Comparison of ENCODE assay signal across 1 cellular context in the genomic region with DNA sequence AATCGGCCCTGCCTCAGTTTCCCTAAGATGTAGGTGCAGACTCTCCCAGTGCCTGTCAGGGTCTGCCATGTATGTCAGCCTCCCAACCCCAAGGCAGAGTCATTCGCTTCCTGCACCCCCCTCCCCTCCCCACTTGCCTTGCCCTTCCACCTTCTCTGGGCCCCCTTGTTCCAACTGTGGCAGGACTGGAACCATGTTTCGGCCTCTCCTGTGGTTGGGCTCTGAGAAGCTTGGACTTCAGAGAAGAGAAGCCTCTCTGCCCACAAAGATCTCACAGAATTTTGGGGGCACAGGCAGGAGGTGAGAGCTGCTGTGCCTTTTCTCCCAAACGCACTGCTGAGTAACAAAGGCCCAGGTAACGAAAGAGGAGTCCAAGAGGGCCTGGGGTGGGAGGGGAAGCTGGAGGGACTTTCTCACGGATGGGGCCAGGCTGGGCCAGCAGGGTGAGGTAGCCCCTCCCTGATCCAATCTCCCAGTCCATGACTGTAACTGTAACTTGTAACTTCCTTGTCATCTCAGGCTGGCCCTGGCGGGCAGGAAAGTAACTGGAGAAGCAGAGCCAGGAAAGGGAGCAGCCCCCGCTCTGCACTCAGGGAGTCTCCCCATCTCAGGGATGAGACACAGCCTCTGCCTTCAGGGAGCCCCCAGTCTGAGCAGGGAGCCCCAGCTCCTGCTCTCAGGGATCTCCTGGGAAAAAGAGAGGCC.
TF ChIP-seq lines count a peak whose summit lies in the region.

No MANE protein-coding gene starts in this region.

TF ChIP-seq in HEK293, 187 proteins besides CTCF, POLR2A, EP300 and RAD21 (continued from another document and continues in another):
- TF ChIP-seq, protein P1, sequence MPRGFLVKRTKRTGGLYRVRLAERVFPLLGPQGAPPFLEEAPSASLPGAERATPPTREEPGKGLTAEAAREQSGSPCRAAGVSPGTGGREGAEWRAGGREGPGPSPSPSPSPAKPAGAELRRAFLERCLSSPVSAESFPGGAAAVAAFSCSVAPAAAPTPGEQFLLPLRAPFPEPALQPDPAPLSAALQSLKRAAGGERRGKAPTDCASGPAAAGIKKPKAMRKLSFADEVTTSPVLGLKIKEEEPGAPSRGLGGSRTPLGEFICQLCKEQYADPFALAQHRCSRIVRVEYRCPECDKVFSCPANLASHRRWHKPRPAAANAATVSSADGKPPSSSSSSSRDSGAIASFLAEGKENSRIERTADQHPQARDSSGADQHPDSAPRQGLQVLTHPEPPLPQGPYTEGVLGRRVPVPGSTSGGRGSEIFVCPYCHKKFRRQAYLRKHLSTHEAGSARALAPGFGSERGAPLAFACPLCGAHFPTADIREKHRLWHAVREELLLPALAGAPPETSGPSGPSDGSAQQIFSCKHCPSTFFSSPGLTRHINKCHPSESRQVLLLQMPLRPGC (tag by site-specific recombination; IDR thresholded peaks at IDR 0.05): no peak
- TF ChIP-seq HOXA7 (CRISPR knock-in tag; IDR thresholded peaks at IDR 0.05; ENCODE audit: borderline replicate concordance): no peak
- TF ChIP-seq, protein P2, sequence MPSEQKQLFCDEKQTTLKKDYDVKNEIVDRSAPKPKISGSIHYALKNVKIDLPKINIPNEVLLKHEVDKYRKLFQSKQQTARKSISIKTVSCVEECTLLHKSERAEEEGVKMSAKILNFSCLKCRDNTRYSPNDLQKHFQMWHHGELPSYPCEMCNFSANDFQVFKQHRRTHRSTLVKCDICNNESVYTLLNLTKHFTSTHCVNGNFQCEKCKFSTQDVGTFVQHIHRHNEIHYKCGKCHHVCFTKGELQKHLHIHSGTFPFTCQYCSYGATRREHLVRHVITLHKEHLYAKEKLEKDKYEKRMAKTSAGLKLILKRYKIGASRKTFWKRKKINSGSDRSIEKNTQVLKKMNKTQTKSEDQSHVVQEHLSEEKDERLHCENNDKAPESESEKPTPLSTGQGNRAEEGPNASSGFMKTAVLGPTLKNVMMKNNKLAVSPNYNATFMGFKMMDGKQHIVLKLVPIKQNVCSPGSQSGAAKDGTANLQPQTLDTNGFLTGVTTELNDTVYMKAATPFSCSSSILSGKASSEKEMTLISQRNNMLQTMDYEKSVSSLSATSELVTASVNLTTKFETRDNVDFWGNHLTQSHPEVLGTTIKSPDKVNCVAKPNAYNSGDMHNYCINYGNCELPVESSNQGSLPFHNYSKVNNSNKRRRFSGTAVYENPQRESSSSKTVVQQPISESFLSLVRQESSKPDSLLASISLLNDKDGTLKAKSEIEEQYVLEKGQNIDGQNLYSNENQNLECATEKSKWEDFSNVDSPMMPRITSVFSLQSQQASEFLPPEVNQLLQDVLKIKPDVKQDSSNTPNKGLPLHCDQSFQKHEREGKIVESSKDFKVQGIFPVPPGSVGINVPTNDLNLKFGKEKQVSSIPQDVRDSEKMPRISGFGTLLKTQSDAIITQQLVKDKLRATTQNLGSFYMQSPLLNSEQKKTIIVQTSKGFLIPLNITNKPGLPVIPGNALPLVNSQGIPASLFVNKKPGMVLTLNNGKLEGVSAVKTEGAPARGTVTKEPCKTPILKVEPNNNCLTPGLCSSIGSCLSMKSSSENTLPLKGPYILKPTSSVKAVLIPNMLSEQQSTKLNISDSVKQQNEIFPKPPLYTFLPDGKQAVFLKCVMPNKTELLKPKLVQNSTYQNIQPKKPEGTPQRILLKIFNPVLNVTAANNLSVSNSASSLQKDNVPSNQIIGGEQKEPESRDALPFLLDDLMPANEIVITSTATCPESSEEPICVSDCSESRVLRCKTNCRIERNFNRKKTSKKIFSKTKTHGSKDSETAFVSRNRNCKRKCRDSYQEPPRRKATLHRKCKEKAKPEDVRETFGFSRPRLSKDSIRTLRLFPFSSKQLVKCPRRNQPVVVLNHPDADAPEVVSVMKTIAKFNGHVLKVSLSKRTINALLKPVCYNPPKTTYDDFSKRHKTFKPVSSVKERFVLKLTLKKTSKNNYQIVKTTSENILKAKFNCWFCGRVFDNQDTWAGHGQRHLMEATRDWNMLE (tag by site-specific recombination; conservative IDR thresholded peaks at IDR 0.05; ENCODE audit: low read depth): no peak
- TF ChIP-seq, protein P3, sequence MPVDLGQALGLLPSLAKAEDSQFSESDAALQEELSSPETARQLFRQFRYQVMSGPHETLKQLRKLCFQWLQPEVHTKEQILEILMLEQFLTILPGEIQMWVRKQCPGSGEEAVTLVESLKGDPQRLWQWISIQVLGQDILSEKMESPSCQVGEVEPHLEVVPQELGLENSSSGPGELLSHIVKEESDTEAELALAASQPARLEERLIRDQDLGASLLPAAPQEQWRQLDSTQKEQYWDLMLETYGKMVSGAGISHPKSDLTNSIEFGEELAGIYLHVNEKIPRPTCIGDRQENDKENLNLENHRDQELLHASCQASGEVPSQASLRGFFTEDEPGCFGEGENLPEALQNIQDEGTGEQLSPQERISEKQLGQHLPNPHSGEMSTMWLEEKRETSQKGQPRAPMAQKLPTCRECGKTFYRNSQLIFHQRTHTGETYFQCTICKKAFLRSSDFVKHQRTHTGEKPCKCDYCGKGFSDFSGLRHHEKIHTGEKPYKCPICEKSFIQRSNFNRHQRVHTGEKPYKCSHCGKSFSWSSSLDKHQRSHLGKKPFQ (tag by site-specific recombination; IDR thresholded peaks at IDR 0.05): no peak
- TF ChIP-seq ZNF2 (tag by site-specific recombination; IDR thresholded peaks at IDR 0.05): no peak
- TF ChIP-seq, protein P4, sequence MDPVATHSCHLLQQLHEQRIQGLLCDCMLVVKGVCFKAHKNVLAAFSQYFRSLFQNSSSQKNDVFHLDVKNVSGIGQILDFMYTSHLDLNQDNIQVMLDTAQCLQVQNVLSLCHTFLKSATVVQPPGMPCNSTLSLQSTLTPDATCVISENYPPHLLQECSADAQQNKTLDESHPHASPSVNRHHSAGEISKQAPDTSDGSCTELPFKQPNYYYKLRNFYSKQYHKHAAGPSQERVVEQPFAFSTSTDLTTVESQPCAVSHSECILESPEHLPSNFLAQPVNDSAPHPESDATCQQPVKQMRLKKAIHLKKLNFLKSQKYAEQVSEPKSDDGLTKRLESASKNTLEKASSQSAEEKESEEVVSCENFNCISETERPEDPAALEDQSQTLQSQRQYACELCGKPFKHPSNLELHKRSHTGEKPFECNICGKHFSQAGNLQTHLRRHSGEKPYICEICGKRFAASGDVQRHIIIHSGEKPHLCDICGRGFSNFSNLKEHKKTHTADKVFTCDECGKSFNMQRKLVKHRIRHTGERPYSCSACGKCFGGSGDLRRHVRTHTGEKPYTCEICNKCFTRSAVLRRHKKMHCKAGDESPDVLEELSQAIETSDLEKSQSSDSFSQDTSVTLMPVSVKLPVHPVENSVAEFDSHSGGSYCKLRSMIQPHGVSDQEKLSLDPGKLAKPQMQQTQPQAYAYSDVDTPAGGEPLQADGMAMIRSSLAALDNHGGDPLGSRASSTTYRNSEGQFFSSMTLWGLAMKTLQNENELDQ (tag by site-specific recombination; IDR thresholded peaks at IDR 0.05; ENCODE audit: low read depth): no peak
- no peak for TF ChIP-seq ZBTB1 (tag by site-specific recombination; IDR thresholded peaks at IDR 0.05)
- no peak for TF ChIP-seq ZNF621 (tag by site-specific recombination; IDR thresholded peaks at IDR 0.05)
- TF ChIP-seq, protein P5, sequence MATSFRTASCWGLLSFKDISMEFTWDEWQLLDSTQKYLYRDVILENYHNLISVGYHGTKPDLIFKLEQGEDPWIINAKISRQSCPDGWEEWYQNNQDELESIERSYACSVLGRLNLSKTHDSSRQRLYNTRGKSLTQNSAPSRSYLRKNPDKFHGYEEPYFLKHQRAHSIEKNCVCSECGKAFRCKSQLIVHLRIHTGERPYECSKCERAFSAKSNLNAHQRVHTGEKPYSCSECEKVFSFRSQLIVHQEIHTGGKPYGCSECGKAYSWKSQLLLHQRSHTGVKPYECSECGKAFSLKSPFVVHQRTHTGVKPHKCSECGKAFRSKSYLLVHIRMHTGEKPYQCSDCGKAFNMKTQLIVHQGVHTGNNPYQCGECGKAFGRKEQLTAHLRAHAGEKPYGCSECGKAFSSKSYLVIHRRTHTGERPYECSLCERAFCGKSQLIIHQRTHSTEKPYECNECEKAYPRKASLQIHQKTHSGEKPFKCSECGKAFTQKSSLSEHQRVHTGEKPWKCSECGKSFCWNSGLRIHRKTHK (tag by site-specific recombination; IDR thresholded peaks at IDR 0.05): no peak
- no peak for TF ChIP-seq ZNF544 (tag by site-specific recombination; IDR thresholded peaks at IDR 0.05)
- TF ChIP-seq ZNF239 (tag by site-specific recombination; IDR thresholded peaks at IDR 0.05): no peak
- TF ChIP-seq ZNF701 (tag by site-specific recombination; IDR thresholded peaks at IDR 0.05): no peak
- TF ChIP-seq ZNF114 (tag by site-specific recombination; IDR thresholded peaks at IDR 0.05): no peak
- TF ChIP-seq, protein P6, sequence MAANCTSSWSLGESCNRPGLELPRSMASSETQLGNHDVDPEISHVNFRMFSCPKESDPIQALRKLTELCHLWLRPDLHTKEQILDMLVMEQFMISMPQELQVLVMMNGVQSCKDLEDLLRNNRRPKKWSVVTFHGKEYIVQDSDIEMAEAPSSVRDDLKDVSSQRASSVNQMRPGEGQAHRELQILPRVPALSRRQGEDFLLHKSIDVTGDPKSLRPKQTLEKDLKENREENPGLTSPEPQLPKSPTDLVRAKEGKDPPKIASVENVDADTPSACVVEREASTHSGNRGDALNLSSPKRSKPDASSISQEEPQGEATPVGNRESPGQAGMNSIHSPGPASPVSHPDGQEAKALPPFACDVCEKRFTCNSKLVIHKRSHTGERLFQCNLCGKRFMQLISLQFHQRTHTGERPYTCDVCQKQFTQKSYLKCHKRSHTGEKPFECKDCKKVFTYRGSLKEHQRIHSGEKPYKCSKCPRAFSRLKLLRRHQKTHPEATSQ (tag by site-specific recombination; IDR thresholded peaks at IDR 0.05): no peak
- no peak for TF ChIP-seq ZBTB20 (tag by site-specific recombination; IDR thresholded peaks at IDR 0.05)
- no peak for TF ChIP-seq ZNF202 (tag by site-specific recombination; IDR thresholded peaks at IDR 0.05; ENCODE audit: borderline replicate concordance)
- peak; percentile 74 for TF ChIP-seq ZNF341 (tag by site-specific recombination; IDR thresholded peaks at IDR 0.05; ENCODE audit: low read depth)
- TF ChIP-seq ZNF571 (tag by site-specific recombination; IDR thresholded peaks at IDR 0.05): no peak
- no peak for TF ChIP-seq ZSCAN30 (tag by site-specific recombination; IDR thresholded peaks at IDR 0.05)
- TF ChIP-seq ZNF548 (tag by site-specific recombination; IDR thresholded peaks at IDR 0.05): no peak
- no peak for TF ChIP-seq ZNF623 (tag by site-specific recombination; IDR thresholded peaks at IDR 0.05)
- no peak for TF ChIP-seq ZNF510 (tag by site-specific recombination; IDR thresholded peaks at IDR 0.05; ENCODE audit: insufficient replicate concordance)
- TF ChIP-seq, protein P7, sequence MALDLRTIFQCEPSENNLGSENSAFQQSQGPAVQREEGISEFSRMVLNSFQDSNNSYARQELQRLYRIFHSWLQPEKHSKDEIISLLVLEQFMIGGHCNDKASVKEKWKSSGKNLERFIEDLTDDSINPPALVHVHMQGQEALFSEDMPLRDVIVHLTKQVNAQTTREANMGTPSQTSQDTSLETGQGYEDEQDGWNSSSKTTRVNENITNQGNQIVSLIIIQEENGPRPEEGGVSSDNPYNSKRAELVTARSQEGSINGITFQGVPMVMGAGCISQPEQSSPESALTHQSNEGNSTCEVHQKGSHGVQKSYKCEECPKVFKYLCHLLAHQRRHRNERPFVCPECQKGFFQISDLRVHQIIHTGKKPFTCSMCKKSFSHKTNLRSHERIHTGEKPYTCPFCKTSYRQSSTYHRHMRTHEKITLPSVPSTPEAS (tag by site-specific recombination; IDR thresholded peaks at IDR 0.05): no peak
- TF ChIP-seq, protein P8, sequence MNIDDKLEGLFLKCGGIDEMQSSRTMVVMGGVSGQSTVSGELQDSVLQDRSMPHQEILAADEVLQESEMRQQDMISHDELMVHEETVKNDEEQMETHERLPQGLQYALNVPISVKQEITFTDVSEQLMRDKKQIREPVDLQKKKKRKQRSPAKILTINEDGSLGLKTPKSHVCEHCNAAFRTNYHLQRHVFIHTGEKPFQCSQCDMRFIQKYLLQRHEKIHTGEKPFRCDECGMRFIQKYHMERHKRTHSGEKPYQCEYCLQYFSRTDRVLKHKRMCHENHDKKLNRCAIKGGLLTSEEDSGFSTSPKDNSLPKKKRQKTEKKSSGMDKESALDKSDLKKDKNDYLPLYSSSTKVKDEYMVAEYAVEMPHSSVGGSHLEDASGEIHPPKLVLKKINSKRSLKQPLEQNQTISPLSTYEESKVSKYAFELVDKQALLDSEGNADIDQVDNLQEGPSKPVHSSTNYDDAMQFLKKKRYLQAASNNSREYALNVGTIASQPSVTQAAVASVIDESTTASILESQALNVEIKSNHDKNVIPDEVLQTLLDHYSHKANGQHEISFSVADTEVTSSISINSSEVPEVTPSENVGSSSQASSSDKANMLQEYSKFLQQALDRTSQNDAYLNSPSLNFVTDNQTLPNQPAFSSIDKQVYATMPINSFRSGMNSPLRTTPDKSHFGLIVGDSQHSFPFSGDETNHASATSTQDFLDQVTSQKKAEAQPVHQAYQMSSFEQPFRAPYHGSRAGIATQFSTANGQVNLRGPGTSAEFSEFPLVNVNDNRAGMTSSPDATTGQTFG (tag by site-specific recombination; IDR thresholded peaks at IDR 0.05; ENCODE audit: borderline replicate concordance): no peak
- no peak for TF ChIP-seq SALL2 (tag by site-specific recombination; IDR thresholded peaks at IDR 0.05; ENCODE audit: borderline replicate concordance)
